In genomic region chr22:50242406-50242949, GRCh38 we compare ENCODE assay signal across 8 cellular contexts. TPM values are rescaled to one million over a fixed set of nuclear protein-coding genes. Genes with fewer than 3 reads are reported as not detected.
DNase-seq lines count a peak whose midpoint lies in the region; ATAC-seq and TF ChIP-seq lines count a peak whose summit lies in the region.

No MANE protein-coding gene starts in this region.

- H3K27me3 ChIP-seq in BJ (ENCODE audit: control insufficient read depth, insufficient read depth, low read length) (no peaks in the 10 kb centered on the region), breast epithelium (no peaks in the 10 kb centered on the region)

- peaks cover 17 to 26% (median 24%) of the 10 kb centered on the region in 3 donors for H3K4me1 Mint-ChIP-seq in IgD-negative memory B cell
- H3K4me1 Mint-ChIP-seq in natural killer cell, result peaks cover 23 to 33% of the 10 kb centered on the region in 2 donors

- TF ChIP-seq CTCF in BJ (IDR thresholded peaks at IDR 0.05; ENCODE audit: insufficient read depth, low read depth, low read length) (no peak), breast epithelium (IDR thresholded peaks at IDR 0.05) (no peak), natural killer cell (IDR thresholded peaks at IDR 0.05) (no peak)

- peak overlapping the region; percentile 90 to 99 (median 98) for H3K4me3 Mint-ChIP-seq in IgD-negative memory B cell
- peak overlapping the region; percentile 99 for H3K4me3 Mint-ChIP-seq in natural killer cell

- CTCF ChIA-PET in BJ (lab: Yijun Ruan, JAX), result interaction anchor here (0.5 to 3.4 kb wide), 12 partner anchors 9 to 128 kb away, joined by 3 to 26 read pairs (median 4); partner anchors contain the start of genes DENND6B and HDAC10

- H3K27ac Mint-ChIP-seq in IgD-negative memory B cell, result peak overlapping the region in 1 of 3 donors; percentile 51
- peak overlapping the region; percentile 96 to 98 for H3K27ac Mint-ChIP-seq in natural killer cell

- TF ChIP-seq POLR2A in breast epithelium (IDR thresholded peaks at IDR 0.05), result no peak

- H3K36me3 Mint-ChIP-seq in IgD-negative memory B cell (peaks cover 2% of the 10 kb centered on the region), natural killer cell (no peaks in the 10 kb centered on the region)

- no peak overlapping the region for H3K27ac ChIP-seq in breast epithelium

- H3K27me3 Mint-ChIP-seq in IgD-negative memory B cell (no peaks in the 10 kb centered on the region), natural killer cell (ENCODE audit: low read depth in 2 of 2) (no peaks in the 10 kb centered on the region)

- no peak for ATAC-seq in natural killer cell
- ATAC-seq in GM21515 (IDR thresholded peaks at IDR 0.05; ENCODE audit: unreplicated experiment), result no peak

- POLR2A ChIA-PET in BJ (lab: Charles Lee), result no interaction called here

- DNase-seq in BJ (ENCODE audit: low read depth), result no peak
- no peak for DNase-seq in breast epithelium (ENCODE audit: low spot score in 2 of 2)
- no peak for DNase-seq in natural killer cell
- no peak for DNase-seq in DMS79 (lab: John Stamatoyannopoulos, UW)
- no peak for DNase-seq in putamen (ENCODE audit: low spot score)
- no peak for DNase-seq in AG20443 (ENCODE audit: low spot score)

- H3K4me3 ChIP-seq in BJ (ENCODE audit: low read depth, low read length), result peak overlapping the region; percentile 81
- peak overlapping the region; percentile 77 to 98 (median 93) for H3K4me3 ChIP-seq in breast epithelium

- intact Hi-C loops in breast epithelium (cut with DNase I; ENCODE audit: low total_unique reads) (no loop called here), natural killer cell (cut with micrococcal nuclease) (no loop called here)

- H3K36me3 ChIP-seq in BJ (ENCODE audit: control insufficient read depth, insufficient read depth, low read length) (peaks cover 26% of the 10 kb centered on the region), breast epithelium (no peaks in the 10 kb centered on the region)

- peaks cover 7 to 19% of the 10 kb centered on the region in 2 donors for H3K4me1 ChIP-seq in breast epithelium

- H3K9me3 ChIP-seq in breast epithelium, result no peaks in the 10 kb centered on the region

- H3K9me3 Mint-ChIP-seq in IgD-negative memory B cell (no peaks in the 10 kb centered on the region), natural killer cell (no peaks in the 10 kb centered on the region)

RNA-seq across cellular contexts. Expression of gene TUBGCP6, which starts 2.3 kb away (rescaled TPM):
- polyA plus RNA-seq in BJ (2011; rRNA removed) (9.4 and 17.5 TPM in 2 replicates), IgD-negative memory B cell (17.0 TPM)
- 9.0 and 11.5 TPM in 2 replicates for polyA minus RNA-seq in BJ (2011; rRNA and poly(A)+ RNA removed)
- total RNA-seq in breast epithelium (10 to 100 TPM; 34.2 to 66.2 (median 59.6) TPM), natural killer cell (100 to 1,000 TPM; 105 to 126 (median 118) TPM)

RNA-seq across cellular contexts. Expression of gene HDAC10, which starts 8.6 kb away (rescaled TPM):
- polyA plus RNA-seq in BJ (2011; rRNA removed) (8.8 and 18.2 TPM in 2 replicates), IgD-negative memory B cell (8.6 TPM)
- polyA minus RNA-seq in BJ (2011; rRNA and poly(A)+ RNA removed), result 9.6 and 9.9 TPM in 2 replicates
- total RNA-seq in breast epithelium (10 to 100 TPM; 22.9 to 35.7 (median 29.4) TPM), natural killer cell (100 to 1,000 TPM; 112 to 131 (median 123) TPM)

RNA-seq across cellular contexts. Expression of gene MAPK12, which starts 19.0 kb away (rescaled TPM):
- polyA plus RNA-seq in BJ (2011; rRNA removed) (36.6 and 51.4 TPM in 2 replicates), IgD-negative memory B cell (0.94 TPM)
- polyA minus RNA-seq in BJ (2011; rRNA and poly(A)+ RNA removed), result 33.0 and 51.2 TPM in 2 replicates
- total RNA-seq in breast epithelium (1 to 10 TPM; 3.8 to 9.8 (median 5.3) TPM), natural killer cell (1 to 10 TPM; 2.2 to 2.5 (median 2.4) TPM)

RNA-seq across cellular contexts. Expression of gene MAPK11, which starts 27.7 kb away (rescaled TPM):
- polyA plus RNA-seq in BJ (2011; rRNA removed) (11.2 and 19.6 TPM in 2 replicates), IgD-negative memory B cell (0.59 TPM)
- polyA minus RNA-seq in BJ (2011; rRNA and poly(A)+ RNA removed), result 13.7 and 18.9 TPM in 2 replicates
- total RNA-seq in breast epithelium (10 to 100 TPM in 2 of 3 donors, 1 to 10 TPM in 1; 5.7 to 16.5 (median 13.4) TPM), natural killer cell (1 to 10 TPM; 2.2 to 3.1 (median 2.2) TPM)

RNA-seq across cellular contexts. Expression of gene SELENOO, which starts 41.7 kb away (rescaled TPM):
- polyA plus RNA-seq in BJ (2011; rRNA removed) (8.0 and 16.7 TPM in 2 replicates), IgD-negative memory B cell (2.3 TPM)
- 5.9 and 6.0 TPM in 2 replicates for polyA minus RNA-seq in BJ (2011; rRNA and poly(A)+ RNA removed)
- total RNA-seq in breast epithelium (10 to 100 TPM; 24.3 to 32.3 (median 31.8) TPM), natural killer cell (10 to 100 TPM; 37.3 to 45.2 (median 37.6) TPM)
